8 cellular contexts compared by ENCODE assay signal in the genomic region with DNA sequence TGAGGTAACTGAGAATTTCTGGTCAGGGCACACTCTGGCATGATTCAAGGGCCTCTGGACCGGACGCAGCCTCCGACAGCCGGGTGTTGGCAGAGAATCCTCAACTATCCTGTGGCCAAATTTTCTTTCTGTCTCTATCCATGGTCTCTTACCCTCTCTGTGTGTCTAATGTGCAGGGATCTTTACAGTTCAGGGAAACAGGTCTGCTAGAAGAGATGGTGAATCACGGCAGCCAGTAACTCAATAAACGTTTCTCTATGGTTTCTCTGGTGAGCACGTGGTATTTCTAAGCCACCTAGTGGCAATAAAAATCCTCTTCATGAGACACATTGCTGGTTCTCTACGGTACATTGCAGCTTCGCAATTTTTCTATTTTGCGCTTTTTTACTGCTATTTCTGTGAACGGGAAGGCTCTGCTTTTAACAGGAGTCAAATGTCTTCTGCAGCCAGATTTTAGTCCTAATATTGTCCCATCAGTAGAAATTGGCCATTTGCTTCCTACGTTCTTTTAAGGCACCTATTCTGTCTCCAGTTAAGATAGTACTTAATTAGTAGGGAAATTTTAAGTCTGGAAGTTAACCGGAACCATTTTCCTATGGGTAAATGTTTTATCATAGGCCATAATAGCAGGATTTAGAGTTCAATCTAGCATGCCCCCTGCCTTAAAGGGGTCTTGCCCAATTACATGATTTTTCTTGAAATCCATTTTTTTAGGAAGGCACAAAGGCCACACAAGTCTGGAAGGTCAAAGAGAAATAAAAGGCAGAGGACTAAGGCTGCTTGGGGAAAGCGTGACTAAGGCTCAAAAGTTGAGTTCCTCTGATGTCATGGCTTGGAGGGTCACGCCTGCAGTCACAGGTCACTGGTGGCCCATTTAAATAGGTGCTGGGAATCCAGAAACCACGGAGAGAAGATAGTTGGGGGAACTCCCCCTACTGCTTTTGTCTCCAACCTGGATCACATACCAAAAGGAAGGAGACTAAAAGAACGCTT. TPM values are rescaled to one million over a fixed set of nuclear protein-coding genes. Genes with fewer than 3 reads are reported as not detected.
DNase-seq lines count a peak whose midpoint lies in the region; ATAC-seq and TF ChIP-seq lines count a peak whose summit lies in the region.

No MANE protein-coding gene starts in this region.

- peak overlapping the region; percentile 73 for H3K4me3 Mint-ChIP-seq in endodermal cell

- H3K4me3 ChIP-seq in HUES64 (ENCODE audit: low read length), result peak overlapping the region; percentile 76
- H3K4me3 ChIP-seq in endodermal cell (ENCODE audit: low read length), result peak overlapping the region; percentile 82
- H3K4me3 ChIP-seq in upper lobe of right lung, result no peak overlapping the region

- H3K36me3 ChIP-seq in HUES64 (ENCODE audit: insufficient read depth, low read length) (peaks cover 42% of the 10 kb centered on the region), endodermal cell (ENCODE audit: control insufficient read depth, insufficient read depth, low read length) (peaks cover 5% of the 10 kb centered on the region), upper lobe of right lung (no peaks in the 10 kb centered on the region)

- H3K4me1 Mint-ChIP-seq in endodermal cell, result peaks cover 9% of the 10 kb centered on the region

- H3K9ac ChIP-seq in HUES64 (ENCODE audit: low read depth, low read length) (peak overlapping the region; percentile 97), endodermal cell (ENCODE audit: extremely low read depth, low read length, poor library complexity, severe bottlenecking) (peak overlapping the region; percentile 45)

- no peaks in the 10 kb centered on the region for H3K9me3 Mint-ChIP-seq in endodermal cell

- H3K27ac ChIP-seq in HUES64 (ENCODE audit: low read depth, low read length), result peak overlapping the region; percentile 96
- no peak overlapping the region for H3K27ac ChIP-seq in endodermal cell (ENCODE audit: low read depth, low read length)
- H3K27ac ChIP-seq in upper lobe of right lung, result no peak overlapping the region

- H3K36me3 Mint-ChIP-seq in endodermal cell (ENCODE audit: low read depth), result peaks cover 11% of the 10 kb centered on the region

- ATAC-seq in upper lobe of right lung (peak; percentile 90), HG02981 (IDR thresholded peaks at IDR 0.05; ENCODE audit: unreplicated experiment) (no peak)

- H3K9me3 ChIP-seq in HUES64 (ENCODE audit: insufficient read depth, low read depth, low read length) (no peaks in the 10 kb centered on the region), endodermal cell (ENCODE audit: control insufficient read depth, low read length) (no peaks in the 10 kb centered on the region), upper lobe of right lung (no peaks in the 10 kb centered on the region)

- WGBS in HUES64, result 10% methylated on average over 16 of the region's 17 CpGs
- 20 to 32% methylated on average over 13 to 17 of the region's 17 CpGs for WGBS in endodermal cell (ENCODE audit: insufficient coverage in 1 of 2, insufficient read length in 1 of 2), 2 experiments

- no peaks in the 10 kb centered on the region for H3K27me3 ChIP-seq in HUES64 (ENCODE audit: insufficient read depth, low read length)
- no peaks in the 10 kb centered on the region for H3K27me3 ChIP-seq in endodermal cell (ENCODE audit: control insufficient read depth, insufficient read depth, low read length, poor library complexity, severe bottlenecking)
- no peaks in the 10 kb centered on the region for H3K27me3 ChIP-seq in upper lobe of right lung

- TF ChIP-seq CTCF in endodermal cell (conservative IDR thresholded peaks at IDR 0.05) (peak; percentile 83), upper lobe of right lung (IDR thresholded peaks at IDR 0.05) (peak; percentile 70)

- DNase-seq in SKM-1 (lab: John Stamatoyannopoulos, UW; ENCODE audit: unreplicated experiment) (peak; percentile 31), SKM-1 treated with dmso at 0.1 percent for 144 hours (lab: John Stamatoyannopoulos, UW; ENCODE audit: unreplicated experiment) (no peak), T-helper 22 cell (ENCODE audit: low read depth) (peak; percentile 25), endodermal cell (peak; percentile 72), middle frontal gyrus (ENCODE audit: extremely low spot score, low spot score) (peak; percentile 31), upper lobe of right lung (peak; percentile 16)

- no peaks in the 10 kb centered on the region for H3K27me3 Mint-ChIP-seq in endodermal cell (ENCODE audit: insufficient read depth)

- peaks cover 26% of the 10 kb centered on the region for H3K4me1 ChIP-seq in HUES64 (ENCODE audit: insufficient read depth, low read length)
- H3K4me1 ChIP-seq in endodermal cell (ENCODE audit: control insufficient read depth, insufficient read depth, low read length), result no peaks in the 10 kb centered on the region
- no peaks in the 10 kb centered on the region for H3K4me1 ChIP-seq in upper lobe of right lung

- peak overlapping the region; percentile 97 for H3K27ac Mint-ChIP-seq in endodermal cell

- intact Hi-C loops in upper lobe of right lung (cut with DNase I), result no loop called here

RNA-seq across cellular contexts. Expression of gene QPRT, which starts 31.5 kb away (rescaled TPM):
- 87.8 TPM for polyA plus RNA-seq in HUES64 (2013, experiment 1 of 2)
- polyA plus RNA-seq in HUES64 (2013, experiment 2 of 2), result 91.1 TPM
- total RNA-seq in endodermal cell (100 to 1,000 TPM in 1 of 2 donors, 10 to 100 TPM in 1; 92.3 to 109 TPM), upper lobe of right lung (15.0 TPM)
- polyA plus RNA-seq in endodermal cell (2013, experiment 1 of 2), result 102 TPM
- 98.7 TPM for polyA plus RNA-seq in endodermal cell (2013, experiment 2 of 2)

RNA-seq across cellular contexts. Expression of gene C16orf54, which starts 35.3 kb away (rescaled TPM):
- polyA plus RNA-seq in HUES64 (2013, experiment 1 of 2), result not detected
- not detected for polyA plus RNA-seq in HUES64 (2013, experiment 2 of 2)
- total RNA-seq in endodermal cell (not detected), upper lobe of right lung (7.3 TPM)
- not detected for polyA plus RNA-seq in endodermal cell (2013, experiment 1 of 2)
- not detected for polyA plus RNA-seq in endodermal cell (2013, experiment 2 of 2)

RNA-seq across cellular contexts. Expression of gene SPN, which starts 47.5 kb away (rescaled TPM):
- polyA plus RNA-seq in HUES64 (2013, experiment 1 of 2), result 0.45 TPM
- polyA plus RNA-seq in HUES64 (2013, experiment 2 of 2), result 0.38 TPM
- total RNA-seq in endodermal cell, result under 1 TPM in 1 of 2 donors, not detected in 1; 0.86 TPM
- 0.28 TPM for polyA plus RNA-seq in endodermal cell (2013, experiment 1 of 2)
- polyA plus RNA-seq in endodermal cell (2013, experiment 2 of 2), result 0.29 TPM
- total RNA-seq in upper lobe of right lung, result 70.7 TPM

Comparison
In these comparisons a context has a peak if more than half of its experiments do, and no peak if none do; other contexts are left out.
1. RNA of gene SPN, which starts 47.5 kb away (total RNA-seq): 70.7 TPM in upper lobe of right lung (single experiment); 0.86 TPM in endodermal cell; every median in the first group is over 10 times any median in the second.